8 cellular contexts compared by ENCODE assay signal in genomic region chr1:115337633-115338456, GRCh38. TPM values are rescaled to one million over a fixed set of nuclear protein-coding genes. Genes with fewer than 3 reads are reported as not detected.
DNase-seq lines count a peak whose midpoint lies in the region; ATAC-seq and TF ChIP-seq lines count a peak whose summit lies in the region.

Gene NGF (minus strand): TSS chr1:115338249. CDS start chr1:115286795, 51,454 bp downstream.

- DNase-seq in AG08395 (ENCODE audit: low spot score) (peak; percentile 87), NCI-H1417 (lab: John Stamatoyannopoulos, UW) (peak; percentile 66 to 85 (median 82)), mucosa of descending colon (peak in 1 of 3 donors; percentile 49), cerebellar nuclear complex (lab: John Stamatoyannopoulos, UW) (no peak), kidney glomerular epithelial cell (lab: John Stamatoyannopoulos, UW) (no peak)
- DNase-seq in T-helper 2 cell treated with Interferon-gamma antibody and Interleukin-4, amounts not matched to agents 5 μg/mL and 100 μg/mL, for 36 hours (ENCODE audit: low spot score) = no peak

- no peak within 1 kb of the TSS for H3K27ac Mint-ChIP-seq in T-helper 2 cell treated with Interferon-gamma antibody and Interleukin-4, amounts not matched to agents 5 μg/mL and 100 μg/mL, for 36 hours

- peaks cover 43% of the 10 kb centered on the region for H3K27me3 ChIP-seq in ectodermal cell (ENCODE audit: control insufficient read depth, insufficient read depth, low read length, poor library complexity, severe bottlenecking)

- H3K36me3 ChIP-seq in ectodermal cell (ENCODE audit: control insufficient read depth, insufficient read depth, low read length) (no peaks in the 10 kb centered on the region), mucosa of descending colon (ENCODE audit: low read depth) (no peaks in the 10 kb centered on the region)

- H3K4me3 Mint-ChIP-seq in T-helper 2 cell treated with Interferon-gamma antibody and Interleukin-4, amounts not matched to agents 5 μg/mL and 100 μg/mL, for 36 hours = no peak within 1 kb of the TSS

- H3K27me3 Mint-ChIP-seq in T-helper 2 cell treated with Interferon-gamma antibody and Interleukin-4, amounts not matched to agents 5 μg/mL and 100 μg/mL, for 36 hours (ENCODE audit: low read depth) = peaks cover 39% of the 10 kb centered on the region

- no peaks in the 10 kb centered on the region for H3K4me1 Mint-ChIP-seq in T-helper 2 cell treated with Interferon-gamma antibody and Interleukin-4, amounts not matched to agents 5 μg/mL and 100 μg/mL, for 36 hours (ENCODE audit: low read depth)

- 0% methylated on average over 69 of the region's 69 CpGs for WGBS in ectodermal cell, 2 experiments

- H3K27ac ChIP-seq in ectodermal cell (ENCODE audit: insufficient read depth, low read depth, low read length, poor library complexity, severe bottlenecking) = no peak within 1 kb of the TSS

- H3K9me3 Mint-ChIP-seq in T-helper 2 cell treated with Interferon-gamma antibody and Interleukin-4, amounts not matched to agents 5 μg/mL and 100 μg/mL, for 36 hours = no peaks in the 10 kb centered on the region

- peak within 1 kb of the TSS; percentile 50 for H3K4me3 ChIP-seq in ectodermal cell (ENCODE audit: insufficient read depth, low read depth, low read length)
- no peak within 1 kb of the TSS for H3K4me3 ChIP-seq in mucosa of descending colon

- intact Hi-C loops in mucosa of descending colon (cut with DNase I, micrococcal nuclease) = no loop called here

- ATAC-seq in mucosa of descending colon (peak; percentile 66), GM18519 (IDR thresholded peaks at IDR 0.05; ENCODE audit: low FRiP score, unreplicated experiment) (no peak)

- TF ChIP-seq CTCF in mucosa of descending colon (IDR thresholded peaks at IDR 0.05) = no peak

- no peaks in the 10 kb centered on the region for H3K36me3 Mint-ChIP-seq in T-helper 2 cell treated with Interferon-gamma antibody and Interleukin-4, amounts not matched to agents 5 μg/mL and 100 μg/mL, for 36 hours (ENCODE audit: low read depth)

- H3K9me3 ChIP-seq in ectodermal cell (ENCODE audit: control insufficient read depth, low read length) = no peaks in the 10 kb centered on the region
- no peaks in the 10 kb centered on the region for H3K9me3 ChIP-seq in mucosa of descending colon

- peaks cover 15% of the 10 kb centered on the region for H3K4me1 ChIP-seq in ectodermal cell (ENCODE audit: control insufficient read depth, insufficient read depth, low read length)
- peaks cover 3% of the 10 kb centered on the region for H3K4me1 ChIP-seq in mucosa of descending colon (ENCODE audit: low read depth)

RNA-seq across cellular contexts. Expression of gene NGF, which starts in this region (rescaled TPM):
- 0.67 TPM for polyA plus RNA-seq in ectodermal cell (2013, experiment 1 of 4)
- polyA plus RNA-seq in ectodermal cell (2013, experiment 2 of 4) = 0.37 TPM
- polyA plus RNA-seq in ectodermal cell (2013, experiment 3 of 4) = 0.53 TPM
- 0.24 TPM for polyA plus RNA-seq in ectodermal cell (2013, experiment 4 of 4)
- 1 to 10 TPM in 1 of 3 donors, under 1 TPM in 2; 0.29 to 1.6 (median 0.39) TPM for total RNA-seq in mucosa of descending colon

Comparison
In these comparisons a context has a peak if more than half of its experiments do, and no peak if none do; other contexts are left out.
1. DNase-seq: peak in AG08395 (single experiment) and NCI-H1417 (3 of 3); none in T-helper 2 cell treated with Interferon-gamma antibody and Interleukin-4, amounts not matched to agents 5 μg/mL and 100 μg/mL, for 36 hours (single experiment), cerebellar nuclear complex (0 of 2) and kidney glomerular epithelial cell (single experiment).